Comparison of ENCODE assay signal across 16 cellular contexts in the genomic region with DNA sequence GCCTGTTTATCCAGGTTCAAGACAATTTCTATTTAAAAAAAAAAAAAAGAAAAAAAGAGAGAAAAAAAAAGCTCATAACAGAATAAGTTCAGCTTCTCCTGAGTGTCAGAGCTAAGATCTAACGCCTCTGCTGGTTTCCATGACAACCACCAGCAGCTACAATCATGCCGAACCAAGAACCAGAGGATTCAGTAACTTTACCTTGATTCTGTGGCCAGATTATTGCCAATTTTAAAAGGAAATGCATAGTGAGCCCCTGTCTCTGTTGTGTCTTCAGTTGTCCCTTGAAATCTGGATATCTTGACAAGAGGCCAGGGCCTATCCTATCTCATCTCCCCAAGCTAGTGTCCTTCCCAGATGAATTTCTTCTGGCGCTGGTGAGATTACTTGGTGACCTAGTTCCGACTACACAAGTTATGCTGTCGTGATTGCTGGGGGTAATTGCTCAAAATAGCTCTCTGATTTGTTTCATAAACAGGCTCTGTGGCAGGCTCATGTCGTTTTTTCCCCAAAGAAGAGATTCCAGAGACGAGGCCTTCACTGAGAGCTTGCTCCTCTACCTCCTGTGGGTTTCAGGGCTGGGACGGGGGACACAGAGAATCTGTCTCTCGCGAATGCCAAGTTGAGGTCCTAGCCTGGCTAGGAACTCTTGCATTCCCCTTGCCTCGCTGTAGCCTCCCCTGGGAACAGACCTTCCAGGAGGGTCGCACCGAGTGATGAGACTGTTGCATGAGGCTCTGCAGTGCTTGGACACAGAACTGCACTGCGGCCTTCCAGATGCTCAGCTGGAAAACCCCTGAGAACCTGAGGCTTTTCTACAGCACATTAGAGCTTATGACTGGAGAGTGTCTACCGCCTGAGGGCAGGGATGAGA. TPM values are rescaled to one million over a fixed set of nuclear protein-coding genes. Genes with fewer than 3 reads are reported as not detected.
A peak's percentile ranks its signal among the peaks of the same experiment; 100 is the strongest.
DNase-seq lines count a peak whose midpoint lies in the region; ATAC-seq and TF ChIP-seq lines count a peak whose summit lies in the region.
"Had no signal": no experiment of that assay in that cellular context is flagged by ENCODE, and none has a peak within 500 bp of the region (broad histone marks: within the 10 kb centered on the region; RNA-seq: fewer than 3 reads in every experiment).

No MANE protein-coding gene starts in this region.

- intact Hi-C loops in CD8-positive, alpha-beta T cell (cut with DNase I, micrococcal nuclease) = no loop called here
- intact Hi-C loops in head of caudate nucleus (cut with DNase I) = loop anchor here (10.0 kb wide), 2 partner anchors 63 to 187 kb away; a partner anchor contains a TSS
- intact Hi-C loops in breast epithelium (cut with DNase I; ENCODE audit: low total_unique reads) = no loop called here
- intact Hi-C loops in prostate gland (cut with DNase I) = no loop called here

- H3K36me3 Mint-ChIP-seq in CD8-positive, alpha-beta T cell = no peaks in the 10 kb centered on the region
- no peaks in the 10 kb centered on the region for H3K36me3 Mint-ChIP-seq in T-helper 17 cell (ENCODE audit: low read depth)
- no peaks in the 10 kb centered on the region for H3K36me3 Mint-ChIP-seq in stimulated activated memory B cell treated with anti-CD40 and anti-IgM and Interleukin-4, amounts not matched to agents 10 μg/mL and 1 μg/mL and 100 μg/mL, for 72 hours

- POLR2A ChIA-PET in CD8-positive, alpha-beta T cell (lab: Charles Lee) = interaction anchor here (0.6 kb wide), 1 partner anchor 146 kb away, joined by 3 read pairs; no protein-coding TSS in a partner anchor

- peaks cover 4% of the 10 kb centered on the region for H3K4me1 Mint-ChIP-seq in CD8-positive, alpha-beta T cell (ENCODE audit: low read depth)
- peaks cover 3% of the 10 kb centered on the region for H3K4me1 Mint-ChIP-seq in T-helper 17 cell
- peaks cover 12% of the 10 kb centered on the region for H3K4me1 Mint-ChIP-seq in stimulated activated memory B cell treated with anti-CD40 and anti-IgM and Interleukin-4, amounts not matched to agents 10 μg/mL and 1 μg/mL and 100 μg/mL, for 72 hours

- no peaks in the 10 kb centered on the region for H3K79me2 ChIP-seq in parathyroid adenoma

- TF ChIP-seq POLR2A in breast epithelium (IDR thresholded peaks at IDR 0.05) = no peak
- TF ChIP-seq POLR2A in prostate gland (IDR thresholded peaks at IDR 0.05) = no peak

- H3K9me3 ChIP-seq in CD8-positive, alpha-beta T cell (ENCODE audit: low read length) = no peaks in the 10 kb centered on the region
- H3K9me3 ChIP-seq in T-helper 17 cell (ENCODE audit: control insufficient read depth, low read length, poor library complexity, severe bottlenecking) (no peaks in the 10 kb centered on the region), parathyroid adenoma (ENCODE audit: control insufficient read depth, low read length) (no peaks in the 10 kb centered on the region), breast epithelium (peaks cover 6 to 9% of the 10 kb centered on the region in 2 donors), prostate gland (no peaks in the 10 kb centered on the region)
- H3K9me3 ChIP-seq: ovary, Peyer's patch had no signal

- peaks cover 7% of the 10 kb centered on the region for H3K4me1 ChIP-seq in CD8-positive, alpha-beta T cell (ENCODE audit: insufficient read depth, low read length)
- H3K4me1 ChIP-seq in parathyroid adenoma (no peaks in the 10 kb centered on the region), breast epithelium (peaks cover 0 to 10% of the 10 kb centered on the region in 2 donors), prostate gland (replicated peaks) (no peaks in the 10 kb centered on the region)

- CTCF ChIA-PET in CD8-positive, alpha-beta T cell (lab: Charles Lee) = interaction anchor here (0.9 kb wide), 2 partner anchors 63 to 159 kb away, joined by 3 read pairs; no protein-coding TSS in a partner anchor

- peaks cover 7% of the 10 kb centered on the region for H3K9me3 Mint-ChIP-seq in CD8-positive, alpha-beta T cell
- peaks cover 8% of the 10 kb centered on the region for H3K9me3 Mint-ChIP-seq in stimulated activated memory B cell treated with anti-CD40 and anti-IgM and Interleukin-4, amounts not matched to agents 10 μg/mL and 1 μg/mL and 100 μg/mL, for 72 hours

- no peaks in the 10 kb centered on the region for H3K27me3 ChIP-seq in CD8-positive, alpha-beta T cell (ENCODE audit: insufficient read depth, low read length)
- no peaks in the 10 kb centered on the region for H3K27me3 ChIP-seq in parathyroid adenoma (ENCODE audit: control insufficient read depth, insufficient read depth, low read length)
- H3K27me3 ChIP-seq in breast epithelium = no peaks in the 10 kb centered on the region
- H3K27me3 ChIP-seq in prostate gland (replicated peaks; ENCODE audit: insufficient read depth) = no peaks in the 10 kb centered on the region
- H3K27me3 ChIP-seq: ovary, Peyer's patch, stomach had no signal

- no peak overlapping the region for H3K9ac ChIP-seq in parathyroid adenoma

- no peak overlapping the region for H3K4me2 ChIP-seq in parathyroid adenoma (ENCODE audit: low read length)

- H3K4me3 Mint-ChIP-seq in CD8-positive, alpha-beta T cell = no peak overlapping the region
- H3K4me3 Mint-ChIP-seq in T-helper 17 cell = peak overlapping the region; percentile 28
- no peak overlapping the region for H3K4me3 Mint-ChIP-seq in stimulated activated memory B cell treated with anti-CD40 and anti-IgM and Interleukin-4, amounts not matched to agents 10 μg/mL and 1 μg/mL and 100 μg/mL, for 72 hours
- H3K4me3 Mint-ChIP-seq: activated T-helper 1 cell treated with anti-CD3 and anti-CD28 coated beads, Interleukin-12 subunit alpha, Interleukin-12 subunit beta, Interleukin-2, Interleukin-4 antibody, amounts not matched to agents 30 ng/mL and 10 ng/mL and 1 ng/mL, durations not matched to agents 14 hours and 24 hours and 36 hours had no signal

- ATAC-seq in CD8-positive, alpha-beta T cell = no peak
- ATAC-seq in T-helper 17 cell = no peak
- no peak for ATAC-seq in stimulated activated memory B cell treated with anti-CD40 and anti-IgM and Interleukin-4, amounts not matched to agents 10 μg/mL and 1 μg/mL and 100 μg/mL, for 72 hours

- no peak overlapping the region for H3K27ac ChIP-seq in CD8-positive, alpha-beta T cell (ENCODE audit: low read depth, low read length)
- H3K27ac ChIP-seq in parathyroid adenoma (peak overlapping the region; percentile 15), breast epithelium (peak overlapping the region in 1 of 2 donors; percentile 43), prostate gland (no peak overlapping the region)
- H3K27ac ChIP-seq: ovary had no signal

- peak overlapping the region; percentile 57 for H3K27ac Mint-ChIP-seq in CD8-positive, alpha-beta T cell
- H3K27ac Mint-ChIP-seq in T-helper 17 cell = peak overlapping the region; percentile 85
- no peak overlapping the region for H3K27ac Mint-ChIP-seq in stimulated activated memory B cell treated with anti-CD40 and anti-IgM and Interleukin-4, amounts not matched to agents 10 μg/mL and 1 μg/mL and 100 μg/mL, for 72 hours

- H3K4me3 ChIP-seq in CD8-positive, alpha-beta T cell (ENCODE audit: low read depth, low read length) = no peak overlapping the region
- H3K4me3 ChIP-seq in parathyroid adenoma (ENCODE audit: low read depth, low read length) (no peak overlapping the region), breast epithelium (no peak overlapping the region), prostate gland (no peak overlapping the region)
- H3K4me3 ChIP-seq: ovary, Peyer's patch, stomach had no signal

- TF ChIP-seq CTCF in CD8-positive, alpha-beta T cell (IDR thresholded peaks at IDR 0.05) = no peak
- TF ChIP-seq CTCF in parathyroid adenoma (IDR thresholded peaks at IDR 0.05) (no peak), breast epithelium (IDR thresholded peaks at IDR 0.05) (no peak), prostate gland (IDR thresholded peaks at IDR 0.05) (no peak)

- no peak for DNase-seq in CD8-positive, alpha-beta T cell
- DNase-seq in T-helper 17 cell = no peak
- peak in 25 of 42 donors; percentile 31 to 85 (median 53) for DNase-seq in head of caudate nucleus
- no peak for DNase-seq in breast epithelium (ENCODE audit: low spot score in 2 of 2)
- DNase-seq in SW480 (ENCODE audit: low spot score) = no peak
- DNase-seq in prostate gland (ENCODE audit: low spot score) = no peak
- DNase-seq: activated CD4-positive, alpha-beta T cell treated with anti-CD3 and anti-CD28 coated beads, Interleukin-2, amount 50 U/mL, for 48 hours; cortex of kidney; NCI-H2081; NCI-H82; ovary; Peyer's patch; stomach had no signal

- no peaks in the 10 kb centered on the region for H3K27me3 Mint-ChIP-seq in CD8-positive, alpha-beta T cell (ENCODE audit: low read depth)
- peaks cover 4% of the 10 kb centered on the region for H3K27me3 Mint-ChIP-seq in T-helper 17 cell
- peaks cover 7% of the 10 kb centered on the region for H3K27me3 Mint-ChIP-seq in stimulated activated memory B cell treated with anti-CD40 and anti-IgM and Interleukin-4, amounts not matched to agents 10 μg/mL and 1 μg/mL and 100 μg/mL, for 72 hours

- no peaks in the 10 kb centered on the region for H3K36me3 ChIP-seq in CD8-positive, alpha-beta T cell (ENCODE audit: insufficient read depth, low read length)
- H3K36me3 ChIP-seq in parathyroid adenoma (ENCODE audit: control insufficient read depth, insufficient read depth, low read length) = no peaks in the 10 kb centered on the region
- no peaks in the 10 kb centered on the region for H3K36me3 ChIP-seq in breast epithelium
- H3K36me3 ChIP-seq in prostate gland = no peaks in the 10 kb centered on the region
- H3K36me3 ChIP-seq: ovary, Peyer's patch, stomach had no signal

- WGBS in prostate gland = 68% methylated on average over 15 of the region's 15 CpGs

- no peak overlapping the region for H2AFZ ChIP-seq in parathyroid adenoma

RNA-seq across cellular contexts. Expression of a gene that starts 32.4 kb away (rescaled TPM):
- total RNA-seq in CD8-positive, alpha-beta T cell = 1 to 10 TPM; 5.4 to 6.0 TPM
- total RNA-seq in T-helper 17 cell = 1 to 10 TPM; 1.9 to 3.2 TPM
- 10 to 100 TPM; 11.3 to 30.8 (median 23.7) TPM for total RNA-seq in breast epithelium
- 10 to 100 TPM; 49.6 to 67.4 TPM for total RNA-seq in prostate gland

Comparison
In these comparisons a context has a peak if more than half of its experiments do, and no peak if none do; other contexts are left out.
1. DNase-seq: peak in head of caudate nucleus (25 of 42); none in CD8-positive, alpha-beta T cell (0 of 7), T-helper 17 cell (0 of 3), breast epithelium (0 of 2), SW480 (single experiment) and prostate gland (single experiment).